8 cellular contexts compared by ENCODE assay signal in the genomic region with DNA sequence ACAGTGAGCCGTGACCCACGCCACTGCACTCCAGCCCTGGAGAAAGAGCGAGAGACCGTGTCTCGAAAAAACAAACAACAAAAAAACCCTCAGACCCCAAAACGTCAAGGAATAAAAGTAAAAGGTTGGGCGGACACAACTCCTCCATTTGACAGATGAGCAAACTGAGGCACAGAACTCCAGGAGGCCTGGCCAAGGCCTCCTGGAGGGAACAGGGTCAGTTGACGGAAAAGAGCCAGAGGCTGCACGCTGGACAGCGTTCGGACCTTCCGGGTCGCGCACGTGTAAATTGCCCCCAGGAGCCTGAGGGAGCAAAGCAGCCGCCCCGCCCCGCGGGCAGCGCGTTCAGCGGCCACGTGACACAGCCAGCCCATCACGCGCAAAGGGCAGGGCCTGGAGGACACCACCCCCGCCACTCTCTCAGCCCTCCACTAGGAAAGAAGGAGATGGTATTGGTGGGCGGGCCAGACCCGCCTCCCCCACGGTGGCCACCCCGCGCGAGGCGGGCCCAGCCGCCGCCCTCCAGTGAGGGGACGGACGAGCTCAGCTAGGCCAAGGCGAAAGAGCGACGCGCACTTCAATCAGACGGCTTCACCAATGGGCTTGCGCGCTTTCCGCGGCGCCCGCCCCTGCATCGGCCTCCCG.
DNase-seq lines count a peak whose midpoint lies in the region; ATAC-seq and TF ChIP-seq lines count a peak whose summit lies in the region.

No MANE protein-coding gene starts in this region.

- H3K36me3 ChIP-seq in rectal smooth muscle tissue (ENCODE audit: control insufficient read depth, insufficient read depth, low read length) (no peaks in the 10 kb centered on the region), aorta (ENCODE audit: control insufficient read depth in 1 of 2, insufficient read depth in 2 of 2, low read length in 1 of 2) (no peaks in the 10 kb centered on the region)

- ATAC-seq in GM18502 (IDR thresholded peaks at IDR 0.05; ENCODE audit: poor library complexity, unreplicated experiment) (peak; percentile 93), HG02981 (IDR thresholded peaks at IDR 0.05; ENCODE audit: unreplicated experiment) (peak; percentile 90), aorta (ENCODE audit: low FRiP score) (peak; percentile 99)

- H3K27ac ChIP-seq in rectal smooth muscle tissue (ENCODE audit: low read depth, low read length) (peak overlapping the region; percentile 99), aorta (ENCODE audit: low read depth in 1 of 2, low read length in 2 of 2) (peak overlapping the region in 1 of 2 donors; percentile 65)

- H3K27me3 ChIP-seq in rectal smooth muscle tissue (ENCODE audit: control insufficient read depth, insufficient read depth, low read length) (no peaks in the 10 kb centered on the region), aorta (ENCODE audit: control insufficient read depth in 1 of 2, insufficient read depth in 2 of 2, low read length in 1 of 2) (no peaks in the 10 kb centered on the region)

- H3K4me3 ChIP-seq in astrocyte of the cerebellum (ENCODE audit: low read depth, low read length) = peak overlapping the region; percentile 57
- H3K4me3 ChIP-seq in rectal smooth muscle tissue (ENCODE audit: low read length) = peak overlapping the region; percentile 91
- H3K4me3 ChIP-seq in aorta (ENCODE audit: low read length in 2 of 2) = peak overlapping the region in 1 of 2 donors; percentile 85

- 6% methylated on average over 48 to 50 of the region's 50 CpGs for WGBS in aorta, 2 donors

- no peaks in the 10 kb centered on the region for H3K9me3 ChIP-seq in aorta (ENCODE audit: control insufficient read depth, low read length)

- in situ Hi-C loops in astrocyte of the cerebellum (cut with HindIII; ENCODE audit: low sequenced_read_pairs) = no loop called here

- peak; percentile 98 for DNase-seq in NCI-H2029 (lab: John Stamatoyannopoulos, UW)
- DNase-seq in T-helper 9 cell = peak; percentile 92
- peak; percentile 97 for DNase-seq in astrocyte of the cerebellum (ENCODE audit: low read depth)
- peak; percentile 98 for DNase-seq in hepatic stellate cell (ENCODE audit: low spot score)
- DNase-seq in aorta = peak; percentile 98 to 99

- intact Hi-C loops in aorta (cut with DNase I) = loop anchor here in 1 of 2 donors (2.0 kb wide), 1 partner anchor 25 kb away; no protein-coding TSS in a partner anchor

- peaks cover 34% of the 10 kb centered on the region for H3K4me1 ChIP-seq in rectal smooth muscle tissue (ENCODE audit: control insufficient read depth, insufficient read depth, low read length)
- H3K4me1 ChIP-seq in aorta (ENCODE audit: control insufficient read depth in 1 of 2, insufficient read depth in 2 of 2, low read length in 2 of 2) = no peaks in the 10 kb centered on the region

- TF ChIP-seq CTCF in astrocyte of the cerebellum (IDR thresholded peaks at IDR 0.05; ENCODE audit: low read depth, low read length, missing control alignments) = no peak

- no peak overlapping the region for H3K9ac ChIP-seq in rectal smooth muscle tissue (ENCODE audit: low read length)
